17 cellular contexts compared by ENCODE assay signal in the genomic region with DNA sequence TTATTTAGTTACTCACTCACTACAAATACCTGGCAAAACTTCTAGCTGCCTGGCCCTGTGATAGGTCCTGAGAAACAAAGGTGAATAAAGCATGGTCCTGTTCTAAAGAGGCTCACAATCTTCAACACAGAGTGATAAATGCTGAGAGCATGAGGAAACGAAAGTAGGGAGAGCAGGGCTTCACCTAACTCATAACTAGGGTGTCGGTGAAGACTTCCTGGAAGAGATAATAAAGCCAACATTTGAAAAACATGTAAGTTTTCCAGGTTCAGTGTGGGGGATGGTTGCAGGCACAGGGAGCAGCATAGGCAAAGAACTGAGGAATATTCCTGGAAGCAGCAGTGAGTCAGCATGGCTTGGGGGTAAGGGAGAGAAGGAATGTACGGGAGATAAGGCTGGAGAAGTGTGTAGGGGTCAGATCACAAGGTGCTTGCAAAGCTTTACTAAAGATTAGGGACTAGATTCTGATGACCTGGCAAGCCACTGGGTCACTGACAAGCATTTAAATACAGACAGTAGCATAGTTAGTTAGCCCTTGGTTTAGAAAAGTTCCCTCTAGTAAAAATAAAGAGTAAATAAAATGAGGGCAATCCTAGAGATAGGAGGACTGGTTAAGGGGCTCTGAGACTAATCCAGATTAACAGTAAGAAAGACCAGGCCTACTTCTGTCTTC. TPM values are rescaled to one million over a fixed set of nuclear protein-coding genes. Genes with fewer than 3 reads are reported as not detected.
DNase-seq lines count a peak whose midpoint lies in the region; ATAC-seq and TF ChIP-seq lines count a peak whose summit lies in the region.
"Had no signal": no experiment of that assay in that cellular context is flagged by ENCODE, and none has a peak within 500 bp of the region (broad histone marks: within the 10 kb centered on the region; RNA-seq: fewer than 3 reads in every experiment).

No MANE protein-coding gene starts in this region.

- peaks cover 32% of the 10 kb centered on the region for H3K4me1 ChIP-seq in HUES48 (ENCODE audit: control insufficient read depth, insufficient read depth, low read length)
- H3K4me1 ChIP-seq in ovary (ENCODE audit: insufficient read depth), result no peaks in the 10 kb centered on the region

- peaks cover 28% of the 10 kb centered on the region for H3K36me3 Mint-ChIP-seq in WTC11

- CTCF ChIA-PET in WTC11 (lab: Charles Lee), result interaction anchor here (0.6 kb wide), 1 partner anchor 339 kb away, joined by 3 read pairs; no protein-coding TSS in a partner anchor

- DNase-seq in A172 (ENCODE audit: low spot score), result peak; percentile 63
- DNase-seq in WTC11 (ENCODE audit: low spot score), result no peak
- peak; percentile 75 for DNase-seq in kidney tubule cell (ENCODE audit: low spot score)
- no peak for DNase-seq in NCI-H69 (lab: John Stamatoyannopoulos, UW)
- no peak for DNase-seq in dedifferentiated amniotic fluid mesenchymal stem cell (ENCODE audit: extremely low spot score)
- no peak for DNase-seq in ovary
- DNase-seq: activated CD8-positive, alpha-beta memory T cell treated with anti-CD3 and anti-CD28 coated beads, Interleukin-2, amount 50 U/mL, for 4 hours; H9; mesenchymal stem cell; NCI-H2081; NK-92 treated with Interleukin-12 subunit alpha and Interleukin-12 subunit beta, amount 100 ng/mL, for 24 hours had no signal

- WGBS in ovary, 3 donors, result 9 to 28% (median 13%) methylated on average over 3 of the region's 3 CpGs

- peaks cover 39% of the 10 kb centered on the region for H3K4me1 Mint-ChIP-seq in WTC11
- H3K4me1 Mint-ChIP-seq: activated naive CD4-positive, alpha-beta T cell treated with anti-CD3 and anti-CD28 coated beads, Interleukin-2, amount 50 U/mL, for 24 hours; central memory CD8-positive, alpha-beta T cell had no signal

- H3K27me3 Mint-ChIP-seq in WTC11 (ENCODE audit: low read depth), result peaks cover 6% of the 10 kb centered on the region

- POLR2A ChIA-PET in WTC11 (lab: Charles Lee), result no interaction called here

- no peak for TF ChIP-seq CTCF in WTC11 (IDR thresholded peaks at IDR 0.05)
- no peak for TF ChIP-seq CTCF in ovary (IDR thresholded peaks at IDR 0.05)

- TF ChIP-seq POLR2A in ovary (IDR thresholded peaks at IDR 0.05), result no peak

- no peak overlapping the region for H3K4me3 Mint-ChIP-seq in WTC11
- H3K4me3 Mint-ChIP-seq: activated naive CD4-positive, alpha-beta T cell treated with anti-CD3 and anti-CD28 coated beads, Interleukin-2, amount 50 U/mL, for 24 hours; central memory CD8-positive, alpha-beta T cell; H9 had no signal

- H3K9me3 ChIP-seq in HUES48 (ENCODE audit: control insufficient read depth, insufficient read depth, low read length), result no peaks in the 10 kb centered on the region; the same call in 1 of the 2 replicates
- H3K9me3 ChIP-seq in ovary, result no peaks in the 10 kb centered on the region

- H3K27ac ChIP-seq in HUES48 (ENCODE audit: low read depth, low read length) (peak overlapping the region; percentile 67), ovary (no peak overlapping the region)

- H3K9me3 Mint-ChIP-seq in WTC11, result peaks cover 37% of the 10 kb centered on the region

- H3K27ac Mint-ChIP-seq in WTC11, result no peak overlapping the region
- H3K27ac Mint-ChIP-seq: activated naive CD4-positive, alpha-beta T cell treated with anti-CD3 and anti-CD28 coated beads, Interleukin-2, amount 50 U/mL, for 24 hours; H9 had no signal

- no peaks in the 10 kb centered on the region for H3K36me3 ChIP-seq in HUES48 (ENCODE audit: control insufficient read depth, insufficient read depth, low read length)
- no peaks in the 10 kb centered on the region for H3K36me3 ChIP-seq in ovary

- H3K4me3 ChIP-seq in HUES48 (ENCODE audit: low read depth, low read length), result no peak overlapping the region
- no peak overlapping the region for H3K4me3 ChIP-seq in ovary

- TF ChIP-seq EP300 in ovary (IDR thresholded peaks at IDR 0.05), result no peak

- H3K27me3 ChIP-seq in HUES48 (ENCODE audit: control insufficient read depth, insufficient read depth, low read length), result no peaks in the 10 kb centered on the region
- no peaks in the 10 kb centered on the region for H3K27me3 ChIP-seq in ovary

- intact Hi-C loops in ovary (cut with DNase I), result no loop called here

- ATAC-seq in WTC11 (peak; percentile 18; the same call in 1 of the 2 replicates), GM18498 (IDR thresholded peaks at IDR 0.05; ENCODE audit: unreplicated experiment) (no peak)
- ATAC-seq: SK-N-SH treated with all-trans-retinoic acid at 6 μM for 48 hours had no signal

- H3K9ac ChIP-seq in HUES48 (ENCODE audit: low read depth, low read length), result no peak overlapping the region

TF ChIP-seq in WTC11, 78 proteins besides CTCF, POLR2A, EP300 and RAD21 (continues in another document):
- TF ChIP-seq NR1H2 (CRISPR knock-in tag; IDR thresholded peaks at IDR 0.05) (no peak), ZNF671 (CRISPR knock-in tag; IDR thresholded peaks at IDR 0.05) (no peak), IRF2 (CRISPR knock-in tag; IDR thresholded peaks at IDR 0.05; ENCODE audit: borderline replicate concordance, low read depth) (no peak), ZNF232 (CRISPR knock-in tag; IDR thresholded peaks at IDR 0.05) (no peak), SP1 (CRISPR knock-in tag; conservative IDR thresholded peaks at IDR 0.05) (no peak), ELF4 (CRISPR knock-in tag; IDR thresholded peaks at IDR 0.05; ENCODE audit: low read depth) (no peak)
- TF ChIP-seq, protein P1, sequence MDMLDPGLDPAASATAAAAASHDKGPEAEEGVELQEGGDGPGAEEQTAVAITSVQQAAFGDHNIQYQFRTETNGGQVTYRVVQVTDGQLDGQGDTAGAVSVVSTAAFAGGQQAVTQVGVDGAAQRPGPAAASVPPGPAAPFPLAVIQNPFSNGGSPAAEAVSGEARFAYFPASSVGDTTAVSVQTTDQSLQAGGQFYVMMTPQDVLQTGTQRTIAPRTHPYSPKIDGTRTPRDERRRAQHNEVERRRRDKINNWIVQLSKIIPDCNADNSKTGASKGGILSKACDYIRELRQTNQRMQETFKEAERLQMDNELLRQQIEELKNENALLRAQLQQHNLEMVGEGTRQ (CRISPR knock-in tag; IDR thresholded peaks at IDR 0.05), result no peak
- TF ChIP-seq, protein P2, sequence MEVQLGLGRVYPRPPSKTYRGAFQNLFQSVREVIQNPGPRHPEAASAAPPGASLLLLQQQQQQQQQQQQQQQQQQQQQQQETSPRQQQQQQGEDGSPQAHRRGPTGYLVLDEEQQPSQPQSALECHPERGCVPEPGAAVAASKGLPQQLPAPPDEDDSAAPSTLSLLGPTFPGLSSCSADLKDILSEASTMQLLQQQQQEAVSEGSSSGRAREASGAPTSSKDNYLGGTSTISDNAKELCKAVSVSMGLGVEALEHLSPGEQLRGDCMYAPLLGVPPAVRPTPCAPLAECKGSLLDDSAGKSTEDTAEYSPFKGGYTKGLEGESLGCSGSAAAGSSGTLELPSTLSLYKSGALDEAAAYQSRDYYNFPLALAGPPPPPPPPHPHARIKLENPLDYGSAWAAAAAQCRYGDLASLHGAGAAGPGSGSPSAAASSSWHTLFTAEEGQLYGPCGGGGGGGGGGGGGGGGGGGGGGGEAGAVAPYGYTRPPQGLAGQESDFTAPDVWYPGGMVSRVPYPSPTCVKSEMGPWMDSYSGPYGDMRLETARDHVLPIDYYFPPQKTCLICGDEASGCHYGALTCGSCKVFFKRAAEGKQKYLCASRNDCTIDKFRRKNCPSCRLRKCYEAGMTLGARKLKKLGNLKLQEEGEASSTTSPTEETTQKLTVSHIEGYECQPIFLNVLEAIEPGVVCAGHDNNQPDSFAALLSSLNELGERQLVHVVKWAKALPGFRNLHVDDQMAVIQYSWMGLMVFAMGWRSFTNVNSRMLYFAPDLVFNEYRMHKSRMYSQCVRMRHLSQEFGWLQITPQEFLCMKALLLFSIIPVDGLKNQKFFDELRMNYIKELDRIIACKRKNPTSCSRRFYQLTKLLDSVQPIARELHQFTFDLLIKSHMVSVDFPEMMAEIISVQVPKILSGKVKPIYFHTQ (CRISPR knock-in tag; IDR thresholded peaks at IDR 0.05), result no peak
- TF ChIP-seq, protein P3, sequence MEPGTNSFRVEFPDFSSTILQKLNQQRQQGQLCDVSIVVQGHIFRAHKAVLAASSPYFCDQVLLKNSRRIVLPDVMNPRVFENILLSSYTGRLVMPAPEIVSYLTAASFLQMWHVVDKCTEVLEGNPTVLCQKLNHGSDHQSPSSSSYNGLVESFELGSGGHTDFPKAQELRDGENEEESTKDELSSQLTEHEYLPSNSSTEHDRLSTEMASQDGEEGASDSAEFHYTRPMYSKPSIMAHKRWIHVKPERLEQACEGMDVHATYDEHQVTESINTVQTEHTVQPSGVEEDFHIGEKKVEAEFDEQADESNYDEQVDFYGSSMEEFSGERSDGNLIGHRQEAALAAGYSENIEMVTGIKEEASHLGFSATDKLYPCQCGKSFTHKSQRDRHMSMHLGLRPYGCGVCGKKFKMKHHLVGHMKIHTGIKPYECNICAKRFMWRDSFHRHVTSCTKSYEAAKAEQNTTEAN (CRISPR knock-in tag; IDR thresholded peaks at IDR 0.05), result no peak
- TF ChIP-seq, protein P4, sequence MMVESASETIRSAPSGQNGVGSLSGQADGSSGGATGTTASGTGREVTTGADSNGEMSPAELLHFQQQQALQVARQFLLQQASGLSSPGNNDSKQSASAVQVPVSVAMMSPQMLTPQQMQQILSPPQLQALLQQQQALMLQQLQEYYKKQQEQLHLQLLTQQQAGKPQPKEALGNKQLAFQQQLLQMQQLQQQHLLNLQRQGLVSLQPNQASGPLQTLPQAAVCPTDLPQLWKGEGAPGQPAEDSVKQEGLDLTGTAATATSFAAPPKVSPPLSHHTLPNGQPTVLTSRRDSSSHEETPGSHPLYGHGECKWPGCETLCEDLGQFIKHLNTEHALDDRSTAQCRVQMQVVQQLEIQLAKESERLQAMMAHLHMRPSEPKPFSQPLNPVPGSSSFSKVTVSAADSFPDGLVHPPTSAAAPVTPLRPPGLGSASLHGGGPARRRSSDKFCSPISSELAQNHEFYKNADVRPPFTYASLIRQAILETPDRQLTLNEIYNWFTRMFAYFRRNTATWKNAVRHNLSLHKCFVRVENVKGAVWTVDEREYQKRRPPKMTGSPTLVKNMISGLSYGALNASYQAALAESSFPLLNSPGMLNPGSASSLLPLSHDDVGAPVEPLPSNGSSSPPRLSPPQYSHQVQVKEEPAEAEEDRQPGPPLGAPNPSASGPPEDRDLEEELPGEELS (CRISPR knock-in tag; IDR thresholded peaks at IDR 0.05), result no peak

RNA-seq across cellular contexts. Expression of a gene that starts 5.1 kb away (rescaled TPM):
- 0.46 TPM in 1 of 2 replicates, not detected in the other for total RNA-seq in A172 (2014; rRNA removed; shearing (Covaris generic))
- total RNA-seq in WTC11 (2021) (0.87 to 2.8 TPM (median 2.5 TPM) in 3 replicates), ovary (1 to 10 TPM in 2 of 7 donors, under 1 TPM in 4, not detected in 1; 0.20 to 2.5 (median 0.78) TPM)
- polyA plus RNA-seq in ovary, result under 1 TPM; 0.11 to 0.13 TPM

RNA-seq across cellular contexts. Expression of a gene that starts 17.8 kb away (rescaled TPM):
- total RNA-seq in A172 (2014; rRNA removed; shearing (Covaris generic)), result not detected in 2 replicates
- total RNA-seq in WTC11 (2021) (not detected in 3 replicates), ovary (not detected)
- polyA plus RNA-seq in ovary, result not detected
- total RNA-seq: H9, temporal lobe had no signal

RNA-seq across cellular contexts. Expression of a gene that starts 23.5 kb away (rescaled TPM):
- total RNA-seq in A172 (2014; rRNA removed; shearing (Covaris generic)), result 0.22 TPM in 1 of 2 replicates, not detected in the other
- not detected in 3 replicates for total RNA-seq in WTC11 (2021)
- not detected for total RNA-seq in ovary
- not detected for polyA plus RNA-seq in ovary
- total RNA-seq: H9, temporal lobe had no signal

Comparison
In these comparisons a context has a peak if more than half of its experiments do, and no peak if none do; other contexts are left out.
1. DNase-seq: peak in A172 (single experiment) and kidney tubule cell (single experiment); none in WTC11 (single experiment), NCI-H69 (single experiment), dedifferentiated amniotic fluid mesenchymal stem cell (single experiment) and ovary (0 of 5).